ENCODE assay signal across 18 cellular contexts in the genomic region with DNA sequence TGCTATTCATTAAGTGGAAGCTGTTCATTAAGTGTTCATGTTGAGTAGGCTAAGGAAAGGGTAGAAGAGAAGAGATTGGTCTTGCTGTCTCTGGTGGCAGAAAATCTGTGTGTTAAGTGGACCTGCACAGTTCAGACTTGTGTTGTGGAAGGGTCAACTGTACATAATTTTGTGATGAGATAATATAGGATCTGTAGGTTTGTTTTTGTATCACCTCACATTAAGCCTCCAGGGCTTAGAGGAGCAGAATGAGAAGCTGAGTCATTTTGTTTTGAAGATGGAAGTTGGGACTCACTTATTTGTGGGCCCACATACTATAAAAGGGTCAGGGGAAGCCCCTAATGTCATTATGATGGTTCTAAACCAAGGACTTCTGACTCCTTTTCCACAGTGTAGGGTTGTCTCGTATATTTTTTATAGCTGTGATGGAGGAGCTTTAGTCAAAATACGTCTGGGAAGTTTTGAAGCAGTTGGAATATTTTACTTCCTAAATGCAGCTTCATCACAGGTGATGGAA. TPM values are rescaled to one million over a fixed set of nuclear protein-coding genes. Genes with fewer than 3 reads are reported as not detected.
"Had no signal": no experiment of that assay in that cellular context is flagged by ENCODE, and none has a peak within 500 bp of the region (broad histone marks: within the 10 kb centered on the region; RNA-seq: fewer than 3 reads in every experiment).

No MANE protein-coding gene starts in this region.

- FAIRE-seq: kidney, urothelium cell line had no signal

- H3K27ac Mint-ChIP-seq: activated T-helper 1 cell treated with anti-CD3 and anti-CD28 coated beads, Interleukin-12 subunit alpha, Interleukin-12 subunit beta, Interleukin-2, Interleukin-4 antibody, amounts not matched to agents 30 ng/mL and 10 ng/mL and 1 ng/mL, durations not matched to agents 14 hours and 24 hours and 36 hours; endodermal cell; naive thymus-derived CD4-positive, alpha-beta T cell had no signal

- H3K4me1 ChIP-seq: ascending aorta, left lung, parathyroid adenoma, tibial artery had no signal

- H3K9me3 Mint-ChIP-seq: activated T-helper 1 cell treated with anti-CD3 and anti-CD28 coated beads, Interleukin-12 subunit alpha, Interleukin-12 subunit beta, Interleukin-2, Interleukin-4 antibody, amounts not matched to agents 30 ng/mL and 10 ng/mL and 1 ng/mL, durations not matched to agents 14 hours and 24 hours and 36 hours; endodermal cell; naive thymus-derived CD4-positive, alpha-beta T cell had no signal

- H3K9me3 ChIP-seq: ascending aorta, left lung, mucosa of descending colon, tibial artery had no signal

- H3K27ac ChIP-seq: ascending aorta, dorsolateral prefrontal cortex, hepatocyte, left lung, parathyroid adenoma, tibial artery had no signal

- ATAC-seq: left lung; mucosa of descending colon; naive thymus-derived CD4-positive, alpha-beta T cell had no signal

- H3K27me3 Mint-ChIP-seq: naive thymus-derived CD4-positive, alpha-beta T cell had no signal

- H3K27me3 ChIP-seq: ascending aorta, dorsolateral prefrontal cortex, hepatocyte, left lung, tibial artery had no signal

- H3K4me3 Mint-ChIP-seq: activated T-helper 1 cell treated with anti-CD3 and anti-CD28 coated beads, Interleukin-12 subunit alpha, Interleukin-12 subunit beta, Interleukin-2, Interleukin-4 antibody, amounts not matched to agents 30 ng/mL and 10 ng/mL and 1 ng/mL, durations not matched to agents 14 hours and 24 hours and 36 hours; endodermal cell; naive thymus-derived CD4-positive, alpha-beta T cell had no signal

- DNase-seq: activated CD8-positive, alpha-beta memory T cell treated with anti-CD3 and anti-CD28 coated beads for 24 hours; activated naive CD4-positive, alpha-beta T cell; dorsolateral prefrontal cortex; endodermal cell; kidney; left lung; mucosa of descending colon; naive thymus-derived CD4-positive, alpha-beta T cell; retina; stimulated activated CD4-positive, alpha-beta T cell treated with anti-CD3 and anti-CD28 coated beads, Interleukin-12 subunit alpha, Interleukin-12 subunit beta, amount 100 ng/mL, for 4 hours; stimulated activated CD4-positive, alpha-beta T cell treated with anti-CD3 and anti-CD28 coated beads, Interleukin-2, amount 100 ng/mL, for 24 hours; T-helper 1 cell; tibial artery had no signal

- H3K4me1 Mint-ChIP-seq: endodermal cell had no signal

- H3K4me3 ChIP-seq: ascending aorta, dorsolateral prefrontal cortex, hepatocyte, left lung, mucosa of descending colon, tibial artery had no signal

RNA-seq across cellular contexts. Expression of a gene that starts 39.9 kb away (rescaled TPM):
- total RNA-seq: ascending aorta had no signal
